ENCODE assay signal across 8 cellular contexts in genomic region chr7:7569113-7569527, GRCh38. TPM values are rescaled to one million over a fixed set of nuclear protein-coding genes. Genes with fewer than 3 reads are reported as not detected.
DNase-seq lines count a peak whose midpoint lies in the region; ATAC-seq lines count a peak whose summit lies in the region.

No MANE protein-coding gene starts in this region.

- H3K4me3 ChIP-seq in BLaER1 treated with 17β-estradiol and CSF1 and Interleukin-3, amounts not matched to agents 10 nM and 100 nM = peak overlapping the region; percentile 76 to 99 (median 94); a peak in 19 of 20 replicates

- no peaks in the 10 kb centered on the region for H3K27me3 ChIP-seq in BLaER1 treated with 17β-estradiol and CSF1 and Interleukin-3, amounts not matched to agents 10 nM and 100 nM

- peaks cover 44% of the 10 kb centered on the region for H3K36me3 Mint-ChIP-seq in activated T-helper 2 cell treated with anti-CD3 and anti-CD28 coated beads, Interferon-gamma antibody, Interleukin-2, Interleukin-4, amounts not matched to agents 10 μg/mL and 5 μg/mL and 100 μg/mL, durations not matched to agents 14 hours and 24 hours and 36 hours (ENCODE audit: low read depth)
- H3K36me3 Mint-ChIP-seq in stimulated activated naive B cell treated with anti-CD40 and anti-IgM and Interleukin-4, amounts not matched to agents 10 μg/mL and 1 μg/mL and 100 μg/mL, for 72 hours = peaks cover 27% of the 10 kb centered on the region in 2 donors

- ATAC-seq in GM19324 (IDR thresholded peaks at IDR 0.05; ENCODE audit: low FRiP score, unreplicated experiment) = peak; percentile 24
- peak; percentile 47 for ATAC-seq in HG03432 (IDR thresholded peaks at IDR 0.05; ENCODE audit: unreplicated experiment)
- ATAC-seq in stimulated activated naive B cell treated with anti-CD40 and anti-IgM and Interleukin-4, amounts not matched to agents 10 μg/mL and 1 μg/mL and 100 μg/mL, for 72 hours (replicated peaks) = peak; percentile 57 to 66
- ATAC-seq in esophagus mucosa = no peak

- peaks cover 33 to 49% (median 45%) of the 10 kb centered on the region in 11 experiments for H3K36me3 ChIP-seq in BLaER1 treated with 17β-estradiol and CSF1 and Interleukin-3, amounts not matched to agents 10 nM and 100 nM

- H3K27me3 Mint-ChIP-seq in activated T-helper 2 cell treated with anti-CD3 and anti-CD28 coated beads, Interferon-gamma antibody, Interleukin-2, Interleukin-4, amounts not matched to agents 10 μg/mL and 5 μg/mL and 100 μg/mL, durations not matched to agents 14 hours and 24 hours and 36 hours (ENCODE audit: low read depth) = no peaks in the 10 kb centered on the region
- no peaks in the 10 kb centered on the region for H3K27me3 Mint-ChIP-seq in stimulated activated naive B cell treated with anti-CD40 and anti-IgM and Interleukin-4, amounts not matched to agents 10 μg/mL and 1 μg/mL and 100 μg/mL, for 72 hours

- peaks cover 22 to 57% (median 28%) of the 10 kb centered on the region in 10 experiments for H3K4me1 ChIP-seq in BLaER1 treated with 17β-estradiol and CSF1 and Interleukin-3, amounts not matched to agents 10 nM and 100 nM

- H4K20me1 ChIP-seq in BLaER1 treated with 17β-estradiol and CSF1 and Interleukin-3, amounts not matched to agents 10 nM and 100 nM = peaks cover 0 to 3% (median 0%) of the 10 kb centered on the region in 11 experiments; a peak in 3 of 22 replicates

- no peaks in the 10 kb centered on the region for H3K9me3 Mint-ChIP-seq in activated T-helper 2 cell treated with anti-CD3 and anti-CD28 coated beads, Interferon-gamma antibody, Interleukin-2, Interleukin-4, amounts not matched to agents 10 μg/mL and 5 μg/mL and 100 μg/mL, durations not matched to agents 14 hours and 24 hours and 36 hours
- no peaks in the 10 kb centered on the region for H3K9me3 Mint-ChIP-seq in stimulated activated naive B cell treated with anti-CD40 and anti-IgM and Interleukin-4, amounts not matched to agents 10 μg/mL and 1 μg/mL and 100 μg/mL, for 72 hours

- peak overlapping the region; percentile 76 for H3K4me3 Mint-ChIP-seq in activated T-helper 2 cell treated with anti-CD3 and anti-CD28 coated beads, Interferon-gamma antibody, Interleukin-2, Interleukin-4, amounts not matched to agents 10 μg/mL and 5 μg/mL and 100 μg/mL, durations not matched to agents 14 hours and 24 hours and 36 hours (ENCODE audit: low read depth)
- peak overlapping the region in 1 of 2 donors; percentile 84 for H3K4me3 Mint-ChIP-seq in stimulated activated naive B cell treated with anti-CD40 and anti-IgM and Interleukin-4, amounts not matched to agents 10 μg/mL and 1 μg/mL and 100 μg/mL, for 72 hours

- H3K27ac ChIP-seq in BLaER1 treated with 17β-estradiol and CSF1 and Interleukin-3, amounts not matched to agents 10 nM and 100 nM = peak overlapping the region; percentile 44 to 98 (median 95)

- no peak for DNase-seq in activated T-helper 2 cell treated with anti-CD3 and anti-CD28 coated beads, Interferon-gamma antibody, Interleukin-2, Interleukin-4, amounts not matched to agents 10 μg/mL and 5 μg/mL and 100 μg/mL, durations not matched to agents 14 hours and 24 hours and 36 hours (ENCODE audit: low spot score)
- peak; percentile 19 for DNase-seq in stimulated activated naive B cell treated with anti-CD40 and anti-IgM and Interleukin-4, amounts not matched to agents 10 μg/mL and 1 μg/mL and 100 μg/mL, for 72 hours
- DNase-seq in NCI-H1417 (lab: John Stamatoyannopoulos, UW) = no peak
- no peak for DNase-seq in stimulated activated CD4-positive, alpha-beta T cell treated with anti-CD3 and anti-CD28 coated beads, Interleukin-1b, Interleukin-23, amount 100 ng/mL, for 48 hours

- H3K9ac ChIP-seq in BLaER1 treated with 17β-estradiol and CSF1 and Interleukin-3, amounts not matched to agents 10 nM and 100 nM = peak overlapping the region in 8 of 11 experiments; percentile 4 to 99 (median 96); a peak in 17 of 22 replicates

- H3K4me2 ChIP-seq in BLaER1 treated with 17β-estradiol and CSF1 and Interleukin-3, amounts not matched to agents 10 nM and 100 nM = peak overlapping the region; percentile 73 to 98 (median 89)

- peak overlapping the region; percentile 52 for H3K27ac Mint-ChIP-seq in activated T-helper 2 cell treated with anti-CD3 and anti-CD28 coated beads, Interferon-gamma antibody, Interleukin-2, Interleukin-4, amounts not matched to agents 10 μg/mL and 5 μg/mL and 100 μg/mL, durations not matched to agents 14 hours and 24 hours and 36 hours
- peak overlapping the region; percentile 94 for H3K27ac Mint-ChIP-seq in stimulated activated naive B cell treated with anti-CD40 and anti-IgM and Interleukin-4, amounts not matched to agents 10 μg/mL and 1 μg/mL and 100 μg/mL, for 72 hours

- H3K9me3 ChIP-seq in BLaER1 treated with 17β-estradiol and CSF1 and Interleukin-3, amounts not matched to agents 10 nM and 100 nM (replicated peaks in 1 of 11) = peaks cover 4 to 45% (median 39%) of the 10 kb centered on the region in 11 experiments; a peak in 20 of 22 replicates

- peaks cover 37% of the 10 kb centered on the region for H3K4me1 Mint-ChIP-seq in activated T-helper 2 cell treated with anti-CD3 and anti-CD28 coated beads, Interferon-gamma antibody, Interleukin-2, Interleukin-4, amounts not matched to agents 10 μg/mL and 5 μg/mL and 100 μg/mL, durations not matched to agents 14 hours and 24 hours and 36 hours (ENCODE audit: low read depth)
- peaks cover 26 to 41% of the 10 kb centered on the region in 2 donors for H3K4me1 Mint-ChIP-seq in stimulated activated naive B cell treated with anti-CD40 and anti-IgM and Interleukin-4, amounts not matched to agents 10 μg/mL and 1 μg/mL and 100 μg/mL, for 72 hours

- intact Hi-C loops in activated T-helper 2 cell treated with anti-CD3 and anti-CD28 coated beads, Interferon-gamma antibody, Interleukin-2, Interleukin-4, amounts not matched to agents 10 μg/mL and 5 μg/mL and 100 μg/mL, durations not matched to agents 14 hours and 24 hours and 36 hours (cut with micrococcal nuclease) = loop anchor here (5.0 kb wide), 4 partner anchors 193 to 628 kb away; partner anchors contain the start of gene GLCCI1

RNA-seq across cellular contexts. Expression of gene MIOS, which starts 2.4 kb away (rescaled TPM):
- 29.8 and 30.3 TPM in 2 replicates for total RNA-seq in activated T-helper 2 cell treated with anti-CD3 and anti-CD28 coated beads, Interferon-gamma antibody, Interleukin-2, Interleukin-4, amounts not matched to agents 10 μg/mL and 5 μg/mL and 100 μg/mL, durations not matched to agents 14 hours and 24 hours and 36 hours
- total RNA-seq in esophagus mucosa = 36.2 TPM

RNA-seq across cellular contexts. Expression of gene COL28A1, which starts 33.4 kb away (rescaled TPM):
- total RNA-seq in activated T-helper 2 cell treated with anti-CD3 and anti-CD28 coated beads, Interferon-gamma antibody, Interleukin-2, Interleukin-4, amounts not matched to agents 10 μg/mL and 5 μg/mL and 100 μg/mL, durations not matched to agents 14 hours and 24 hours and 36 hours = 0.07 TPM in 1 of 2 replicates, not detected in the other
- 0.16 TPM for total RNA-seq in esophagus mucosa
